In the genomic region with DNA sequence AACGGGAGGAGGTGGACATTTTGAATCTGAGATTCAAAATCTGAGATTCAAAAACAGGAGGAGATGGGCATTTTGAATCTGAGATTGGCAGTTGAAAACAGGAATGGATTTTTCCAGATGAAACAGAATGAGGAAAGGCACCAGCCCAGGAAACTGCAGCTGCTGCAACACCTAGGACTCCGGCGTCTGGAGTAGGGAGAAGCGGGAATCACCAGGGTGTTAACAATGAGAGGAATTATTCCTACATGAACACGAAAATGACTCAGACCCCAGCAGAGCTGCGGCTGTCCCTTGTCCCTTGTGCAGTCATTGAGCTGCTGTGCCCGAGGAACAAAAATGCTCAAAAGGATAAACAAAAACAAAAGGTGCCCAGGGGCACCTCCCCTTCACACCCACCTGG, we compare ENCODE assay signal across 17 cellular contexts.
"Had no signal": no experiment of that assay in that cellular context is flagged by ENCODE, and none has a peak within 500 bp of the region (broad histone marks: within the 10 kb centered on the region; RNA-seq: fewer than 3 reads in every experiment).

No MANE protein-coding gene starts in this region.

- H3K36me3 Mint-ChIP-seq: naive thymus-derived CD8-positive, alpha-beta T cell had no signal

- H3K9me3 ChIP-seq: right atrium auricular region, tibial artery, vagina had no signal

- H2AFZ ChIP-seq: hepatocyte had no signal

- H3K4me1 Mint-ChIP-seq: activated naive CD8-positive, alpha-beta T cell treated with anti-CD3 and anti-CD28 coated beads, Interleukin-2, amount 50 U/mL, for 24 hours had no signal

- H3K79me2 ChIP-seq: hepatocyte had no signal

- DNase-seq: activated CD4-positive, alpha-beta T cell treated with anti-CD3 and anti-CD28 coated beads, Interleukin-2, amount 50 U/mL, for 1 hour; activated CD8-positive, alpha-beta memory T cell treated with anti-CD3 and anti-CD28 coated beads for 24 hours; activated naive CD4-positive, alpha-beta T cell treated with Interleukin-2 at 50 U/mL for 16 hours; activated naive CD8-positive, alpha-beta T cell treated with anti-CD3 and anti-CD28 coated beads, Interleukin-2, amount 50 U/mL, for 24 hours; aorta; mesenchymal stem cell; naive thymus-derived CD8-positive, alpha-beta T cell; stimulated activated CD4-positive, alpha-beta T cell treated with anti-CD3 and anti-CD28 coated beads, Interleukin-4, amount 100 ng/mL, for 24 hours; stimulated activated naive CD4-positive, alpha-beta T cell; tibial artery had no signal

- H3K4me2 ChIP-seq: hepatocyte had no signal

- H3K36me3 ChIP-seq: right atrium auricular region, tibial artery, vagina had no signal

- H3K27ac Mint-ChIP-seq: activated naive CD8-positive, alpha-beta T cell treated with anti-CD3 and anti-CD28 coated beads, Interleukin-2, amount 50 U/mL, for 24 hours; activated T-helper 1 cell treated with anti-CD3 and anti-CD28 coated beads, Interleukin-12 subunit alpha, Interleukin-12 subunit beta, Interleukin-2, Interleukin-4 antibody, amounts not matched to agents 30 ng/mL and 10 ng/mL and 1 ng/mL, durations not matched to agents 14 hours and 24 hours and 36 hours; progenitor cell of endocrine pancreas; T-helper 2 cell treated with Interferon-gamma antibody and Interleukin-4, amounts not matched to agents 5 μg/mL and 100 μg/mL, for 36 hours had no signal

- H3K9me3 Mint-ChIP-seq: activated naive CD8-positive, alpha-beta T cell treated with anti-CD3 and anti-CD28 coated beads, Interleukin-2, amount 50 U/mL, for 24 hours; activated T-helper 1 cell treated with anti-CD3 and anti-CD28 coated beads, Interleukin-12 subunit alpha, Interleukin-12 subunit beta, Interleukin-2, Interleukin-4 antibody, amounts not matched to agents 30 ng/mL and 10 ng/mL and 1 ng/mL, durations not matched to agents 14 hours and 24 hours and 36 hours; naive thymus-derived CD8-positive, alpha-beta T cell; T-helper 2 cell treated with Interferon-gamma antibody and Interleukin-4, amounts not matched to agents 5 μg/mL and 100 μg/mL, for 36 hours had no signal

- H3K27ac ChIP-seq: hepatocyte, right atrium auricular region, tibial artery, vagina had no signal

- H3K4me1 ChIP-seq: right atrium auricular region, tibial artery, vagina had no signal

- H3K27me3 Mint-ChIP-seq: activated naive CD8-positive, alpha-beta T cell treated with anti-CD3 and anti-CD28 coated beads, Interleukin-2, amount 50 U/mL, for 24 hours had no signal

- H3K4me3 Mint-ChIP-seq: activated naive CD8-positive, alpha-beta T cell treated with anti-CD3 and anti-CD28 coated beads, Interleukin-2, amount 50 U/mL, for 24 hours; activated T-helper 1 cell treated with anti-CD3 and anti-CD28 coated beads, Interleukin-12 subunit alpha, Interleukin-12 subunit beta, Interleukin-2, Interleukin-4 antibody, amounts not matched to agents 30 ng/mL and 10 ng/mL and 1 ng/mL, durations not matched to agents 14 hours and 24 hours and 36 hours; naive thymus-derived CD8-positive, alpha-beta T cell; T-helper 2 cell treated with Interferon-gamma antibody and Interleukin-4, amounts not matched to agents 5 μg/mL and 100 μg/mL, for 36 hours had no signal

- ATAC-seq: activated naive CD8-positive, alpha-beta T cell treated with anti-CD3 and anti-CD28 coated beads, Interleukin-2, amount 50 U/mL, for 24 hours; esophagus mucosa; naive thymus-derived CD8-positive, alpha-beta T cell had no signal

- H3K27me3 ChIP-seq: hepatocyte, right atrium auricular region, tibial artery, vagina had no signal

- H3K4me3 ChIP-seq: hepatocyte, right atrium auricular region, tibial artery, vagina had no signal
